In genomic region chr4:25859429-25860148, GRCh38 we compare ENCODE assay signal across 8 cellular contexts. TPM values are rescaled to one million over a fixed set of nuclear protein-coding genes. Genes with fewer than 3 reads are reported as not detected.
DNase-seq lines count a peak whose midpoint lies in the region; ATAC-seq and TF ChIP-seq lines count a peak whose summit lies in the region.

No MANE protein-coding gene starts in this region.

- H3K9me3 ChIP-seq in tibial nerve = no peaks in the 10 kb centered on the region

- H3K27ac ChIP-seq in tibial nerve = peak overlapping the region in 2 of 4 donors; percentile 23 to 66

- H3K4me1 ChIP-seq in tibial nerve = peaks cover 0 to 46% (median 18%) of the 10 kb centered on the region in 4 donors

- H3K4me3 ChIP-seq in tibial nerve = no peak overlapping the region

- H3K36me3 ChIP-seq in tibial nerve = no peaks in the 10 kb centered on the region

- no peak for TF ChIP-seq EP300 in tibial nerve (IDR thresholded peaks at IDR 0.05)

- no peak for TF ChIP-seq POLR2A in tibial nerve (IDR thresholded peaks at IDR 0.05)

- DNase-seq in NCI-H2081 (lab: John Stamatoyannopoulos, UW) = peak; percentile 29 to 59
- DNase-seq in NCI-H2081 treated with DMSO at 0.1 percent for 48 hours (lab: John Stamatoyannopoulos, UW) = no peak
- peak; percentile 31 for DNase-seq in NCI-H774 (lab: John Stamatoyannopoulos, UW)
- peak; percentile 69 for DNase-seq in dermis blood vessel endothelial cell
- no peak for DNase-seq in tibial nerve (ENCODE audit: low spot score in 2 of 2)
- no peak for DNase-seq in RPMI8226
- no peak for DNase-seq in amygdala (lab: John Stamatoyannopoulos, UW)

- WGBS in tibial nerve, 2 donors = 55 to 59% methylated on average over 6 of the region's 6 CpGs

- TF ChIP-seq CTCF in tibial nerve (IDR thresholded peaks at IDR 0.05) = no peak

- ATAC-seq in GM21717 (IDR thresholded peaks at IDR 0.05; ENCODE audit: unreplicated experiment) = peak; percentile 43

- peaks cover 0 to 4% of the 10 kb centered on the region in 2 donors for H3K27me3 ChIP-seq in tibial nerve

RNA-seq across cellular contexts. Expression of gene SEL1L3, which starts 3.2 kb away (rescaled TPM):
- 74.2 and 91.2 TPM in 2 replicates for total RNA-seq in dermis blood vessel endothelial cell
- 10 to 100 TPM in 2 of 4 donors, 1 to 10 TPM in 2; 8.7 to 19.0 (median 11.1) TPM for total RNA-seq in tibial nerve

RNA-seq across cellular contexts. Expression of gene SMIM20, which starts 54.4 kb away (rescaled TPM):
- total RNA-seq in dermis blood vessel endothelial cell (14.0 and 14.5 TPM in 2 replicates), tibial nerve (10 to 100 TPM; 14.7 to 31.0 (median 20.9) TPM)

Comparison
In these comparisons a context has a peak if more than half of its experiments do, and no peak if none do; other contexts are left out.
1. DNase-seq: peak in NCI-H2081 (2 of 2), NCI-H774 (single experiment) and dermis blood vessel endothelial cell (single experiment); none in NCI-H2081 treated with DMSO at 0.1 percent for 48 hours (single experiment), tibial nerve (0 of 2), RPMI8226 (single experiment) and amygdala (0 of 56).